21 cellular contexts compared by ENCODE assay signal in genomic region chr9:113356686-113357292, GRCh38. TPM values are rescaled to one million over a fixed set of nuclear protein-coding genes. Genes with fewer than 3 reads are reported as not detected.
A peak's percentile ranks its signal among the peaks of the same experiment; 100 is the strongest.
DNase-seq lines count a peak whose midpoint lies in the region; ATAC-seq, FAIRE-seq and TF ChIP-seq lines count a peak whose summit lies in the region.
"Had no signal": no experiment of that assay in that cellular context is flagged by ENCODE, and none has a peak within 500 bp of the region (broad histone marks: within the 10 kb centered on the region; RNA-seq: fewer than 3 reads in every experiment).

No MANE protein-coding gene starts in this region.

- ATAC-seq in HG02938 (IDR thresholded peaks at IDR 0.05; ENCODE audit: unreplicated experiment), result no peak

- peak overlapping the region; percentile 39 for H3K27ac ChIP-seq in parathyroid adenoma
- peak overlapping the region in 2 of 3 donors; percentile 24 to 43 for H3K27ac ChIP-seq in thyroid gland
- H3K27ac ChIP-seq: BLaER1, HL-60 had no signal

- TF ChIP-seq CTCF in parathyroid adenoma (IDR thresholded peaks at IDR 0.05) (no peak), thyroid gland (IDR thresholded peaks at IDR 0.05) (no peak)

- H3K27me3 Mint-ChIP-seq in activated CD4-positive, alpha-beta T cell treated with anti-CD3 and anti-CD28 coated beads, Interleukin-2, amount 10 ng/mL, durations not matched to agents 24 days and 14 days, result no peaks in the 10 kb centered on the region
- no peaks in the 10 kb centered on the region for H3K27me3 Mint-ChIP-seq in activated T-helper 2 cell treated with anti-CD3 and anti-CD28 coated beads, Interferon-gamma antibody, Interleukin-2, Interleukin-4, amounts not matched to agents 10 μg/mL and 5 μg/mL and 100 μg/mL, durations not matched to agents 14 hours and 24 hours and 36 hours (ENCODE audit: low read depth)

- H3K4me2 ChIP-seq in parathyroid adenoma (ENCODE audit: low read length), result no peak overlapping the region
- H3K4me2 ChIP-seq: BLaER1 had no signal

- TF ChIP-seq POLR2A in thyroid gland (IDR thresholded peaks at IDR 0.05), result no peak
- TF ChIP-seq POLR2A in GM12892 (IDR thresholded peaks at IDR 0.05; ENCODE audit: low read depth, low read length), result no peak

- H3K4me1 Mint-ChIP-seq in activated CD4-positive, alpha-beta T cell treated with anti-CD3 and anti-CD28 coated beads, Interleukin-2, amount 10 ng/mL, durations not matched to agents 24 days and 14 days, result peaks cover 26% of the 10 kb centered on the region
- peaks cover 17% of the 10 kb centered on the region for H3K4me1 Mint-ChIP-seq in activated T-helper 2 cell treated with anti-CD3 and anti-CD28 coated beads, Interferon-gamma antibody, Interleukin-2, Interleukin-4, amounts not matched to agents 10 μg/mL and 5 μg/mL and 100 μg/mL, durations not matched to agents 14 hours and 24 hours and 36 hours (ENCODE audit: low read depth)
- H3K4me1 Mint-ChIP-seq: CD4-positive, alpha-beta memory T cell had no signal

- no peaks in the 10 kb centered on the region for H3K27me3 ChIP-seq in parathyroid adenoma (ENCODE audit: control insufficient read depth, insufficient read depth, low read length)
- H3K27me3 ChIP-seq in thyroid gland, result no peaks in the 10 kb centered on the region
- H3K27me3 ChIP-seq: BLaER1 had no signal

- H3K4me1 ChIP-seq in parathyroid adenoma (peaks cover 37% of the 10 kb centered on the region), thyroid gland (peaks cover 5 to 14% of the 10 kb centered on the region in 2 donors)

- peaks cover 25% of the 10 kb centered on the region for H3K36me3 Mint-ChIP-seq in activated CD4-positive, alpha-beta T cell treated with anti-CD3 and anti-CD28 coated beads, Interleukin-2, amount 10 ng/mL, durations not matched to agents 24 days and 14 days (ENCODE audit: low read depth)
- peaks cover 34% of the 10 kb centered on the region for H3K36me3 Mint-ChIP-seq in activated T-helper 2 cell treated with anti-CD3 and anti-CD28 coated beads, Interferon-gamma antibody, Interleukin-2, Interleukin-4, amounts not matched to agents 10 μg/mL and 5 μg/mL and 100 μg/mL, durations not matched to agents 14 hours and 24 hours and 36 hours (ENCODE audit: low read depth)
- H3K36me3 Mint-ChIP-seq: CD14-positive monocyte; CD4-positive, alpha-beta memory T cell had no signal

- H3K9me3 ChIP-seq in parathyroid adenoma (ENCODE audit: control insufficient read depth, low read length), result no peaks in the 10 kb centered on the region
- no peaks in the 10 kb centered on the region for H3K9me3 ChIP-seq in thyroid gland
- H3K9me3 ChIP-seq: BLaER1 had no signal

- no peak for FAIRE-seq in GM12892 (lab: Jason Lieb, UNC)

- peak overlapping the region; percentile 42 for H3K27ac Mint-ChIP-seq in activated CD4-positive, alpha-beta T cell treated with anti-CD3 and anti-CD28 coated beads, Interleukin-2, amount 10 ng/mL, durations not matched to agents 24 days and 14 days
- H3K27ac Mint-ChIP-seq in activated T-helper 2 cell treated with anti-CD3 and anti-CD28 coated beads, Interferon-gamma antibody, Interleukin-2, Interleukin-4, amounts not matched to agents 10 μg/mL and 5 μg/mL and 100 μg/mL, durations not matched to agents 14 hours and 24 hours and 36 hours, result peak overlapping the region; percentile 7
- H3K27ac Mint-ChIP-seq: CD4-positive, alpha-beta memory T cell had no signal

- H3K4me3 Mint-ChIP-seq in activated CD4-positive, alpha-beta T cell treated with anti-CD3 and anti-CD28 coated beads, Interleukin-2, amount 10 ng/mL, durations not matched to agents 24 days and 14 days, result no peak overlapping the region
- H3K4me3 Mint-ChIP-seq in activated T-helper 2 cell treated with anti-CD3 and anti-CD28 coated beads, Interferon-gamma antibody, Interleukin-2, Interleukin-4, amounts not matched to agents 10 μg/mL and 5 μg/mL and 100 μg/mL, durations not matched to agents 14 hours and 24 hours and 36 hours (ENCODE audit: low read depth), result no peak overlapping the region
- H3K4me3 Mint-ChIP-seq: CD14-positive monocyte; CD4-positive, alpha-beta memory T cell; H9 had no signal

- intact Hi-C loops in activated CD4-positive, alpha-beta T cell treated with anti-CD3 and anti-CD28 coated beads, Interleukin-2, amount 10 ng/mL, durations not matched to agents 24 days and 14 days (cut with micrococcal nuclease), result no loop called here
- intact Hi-C loops in activated T-helper 2 cell treated with anti-CD3 and anti-CD28 coated beads, Interferon-gamma antibody, Interleukin-2, Interleukin-4, amounts not matched to agents 10 μg/mL and 5 μg/mL and 100 μg/mL, durations not matched to agents 14 hours and 24 hours and 36 hours (cut with micrococcal nuclease), result no loop called here
- intact Hi-C loops in thyroid gland (cut with DNase I), result no loop called here

- no peak overlapping the region for H3K4me3 ChIP-seq in parathyroid adenoma (ENCODE audit: low read depth, low read length)
- no peak overlapping the region for H3K4me3 ChIP-seq in thyroid gland (replicated peaks in 1 of 3)
- H3K4me3 ChIP-seq: BLaER1 had no signal

- H3K9ac ChIP-seq in parathyroid adenoma, result no peak overlapping the region
- H3K9ac ChIP-seq: BLaER1 had no signal

- H2AFZ ChIP-seq in parathyroid adenoma, result no peak overlapping the region

- no peak for DNase-seq in activated CD4-positive, alpha-beta T cell treated with anti-CD3 and anti-CD28 coated beads, Interleukin-2, amount 10 ng/mL, durations not matched to agents 24 days and 14 days
- DNase-seq in activated CD4-positive, alpha-beta T cell treated with anti-CD3 and anti-CD28 coated beads for 4 hours, result no peak
- DNase-seq in activated T-helper 2 cell treated with anti-CD3 and anti-CD28 coated beads, Interferon-gamma antibody, Interleukin-2, Interleukin-4, amounts not matched to agents 10 μg/mL and 5 μg/mL and 100 μg/mL, durations not matched to agents 14 hours and 24 hours and 36 hours (ENCODE audit: low spot score), result no peak
- DNase-seq in thyroid gland, result peak; percentile 52 to 58
- DNase-seq in GM12892 (ENCODE audit: insufficient read length), result no peak
- DNase-seq in NCI-H146 treated with DMSO at 0.1 percent for 48 hours (lab: John Stamatoyannopoulos, UW; ENCODE audit: unreplicated experiment), result no peak
- DNase-seq: 8988T; Calu3; CD4-positive, alpha-beta memory T cell; DMS79 treated with DMSO at 0.1 percent for 48 hours; GF-D8; GOT3; H9 had no signal

- 61 to 62% methylated on average over 7 of the region's 7 CpGs for WGBS in thyroid gland, 2 donors

- no peaks in the 10 kb centered on the region for H3K9me3 Mint-ChIP-seq in activated CD4-positive, alpha-beta T cell treated with anti-CD3 and anti-CD28 coated beads, Interleukin-2, amount 10 ng/mL, durations not matched to agents 24 days and 14 days
- H3K9me3 Mint-ChIP-seq in activated T-helper 2 cell treated with anti-CD3 and anti-CD28 coated beads, Interferon-gamma antibody, Interleukin-2, Interleukin-4, amounts not matched to agents 10 μg/mL and 5 μg/mL and 100 μg/mL, durations not matched to agents 14 hours and 24 hours and 36 hours, result no peaks in the 10 kb centered on the region
- H3K9me3 Mint-ChIP-seq: CD14-positive monocyte; CD4-positive, alpha-beta memory T cell; H9 had no signal

- H3K36me3 ChIP-seq in parathyroid adenoma (ENCODE audit: control insufficient read depth, insufficient read depth, low read length) (no peaks in the 10 kb centered on the region), thyroid gland (no peaks in the 10 kb centered on the region)

- peaks cover 8% of the 10 kb centered on the region for H3K79me2 ChIP-seq in parathyroid adenoma

RNA-seq across cellular contexts. Expression of gene BSPRY, which starts 7.4 kb away (rescaled TPM):
- total RNA-seq in activated CD4-positive, alpha-beta T cell treated with anti-CD3 and anti-CD28 coated beads, Interleukin-2, amount 10 ng/mL, durations not matched to agents 24 days and 14 days, result 10.5 and 10.6 TPM in 2 replicates
- 11.1 and 12.5 TPM in 2 replicates for total RNA-seq in activated T-helper 2 cell treated with anti-CD3 and anti-CD28 coated beads, Interferon-gamma antibody, Interleukin-2, Interleukin-4, amounts not matched to agents 10 μg/mL and 5 μg/mL and 100 μg/mL, durations not matched to agents 14 hours and 24 hours and 36 hours
- total RNA-seq in thyroid gland, result 10 to 100 TPM; 53.2 to 79.7 (median 67.1) TPM
- polyA plus RNA-seq in GM12892 (2012; ENCODE audit: missing spikeins), result 1.4 TPM
- total RNA-seq: A673; CD4-positive, alpha-beta memory T cell; HT1080 had no signal
- polyA plus RNA-seq: AG04450 had no signal

RNA-seq across cellular contexts. Expression of gene WDR31, which starts 16.7 kb away (rescaled TPM):
- 2.2 and 2.7 TPM in 2 replicates for total RNA-seq in activated CD4-positive, alpha-beta T cell treated with anti-CD3 and anti-CD28 coated beads, Interleukin-2, amount 10 ng/mL, durations not matched to agents 24 days and 14 days
- 1.9 and 2.1 TPM in 2 replicates for total RNA-seq in activated T-helper 2 cell treated with anti-CD3 and anti-CD28 coated beads, Interferon-gamma antibody, Interleukin-2, Interleukin-4, amounts not matched to agents 10 μg/mL and 5 μg/mL and 100 μg/mL, durations not matched to agents 14 hours and 24 hours and 36 hours
- 1 to 10 TPM; 3.8 to 7.3 (median 6.5) TPM for total RNA-seq in thyroid gland
- 0.98 TPM for polyA plus RNA-seq in GM12892 (2012; ENCODE audit: missing spikeins)

RNA-seq across cellular contexts. Expression of gene HDHD3, which starts 20.0 kb away (rescaled TPM):
- 16.5 and 17.8 TPM in 2 replicates for total RNA-seq in activated CD4-positive, alpha-beta T cell treated with anti-CD3 and anti-CD28 coated beads, Interleukin-2, amount 10 ng/mL, durations not matched to agents 24 days and 14 days
- total RNA-seq in activated T-helper 2 cell treated with anti-CD3 and anti-CD28 coated beads, Interferon-gamma antibody, Interleukin-2, Interleukin-4, amounts not matched to agents 10 μg/mL and 5 μg/mL and 100 μg/mL, durations not matched to agents 14 hours and 24 hours and 36 hours, result 18.7 and 18.8 TPM in 2 replicates
- 10 to 100 TPM; 37.1 to 67.7 (median 53.0) TPM for total RNA-seq in thyroid gland
- polyA plus RNA-seq in GM12892 (2012; ENCODE audit: missing spikeins), result 11.8 TPM

RNA-seq across cellular contexts. Expression of gene ALAD, which starts 44.3 kb away (rescaled TPM):
- total RNA-seq in activated CD4-positive, alpha-beta T cell treated with anti-CD3 and anti-CD28 coated beads, Interleukin-2, amount 10 ng/mL, durations not matched to agents 24 days and 14 days, result 23.5 and 24.9 TPM in 2 replicates
- 27.9 and 28.3 TPM in 2 replicates for total RNA-seq in activated T-helper 2 cell treated with anti-CD3 and anti-CD28 coated beads, Interferon-gamma antibody, Interleukin-2, Interleukin-4, amounts not matched to agents 10 μg/mL and 5 μg/mL and 100 μg/mL, durations not matched to agents 14 hours and 24 hours and 36 hours
- 10 to 100 TPM; 23.5 to 50.0 (median 31.8) TPM for total RNA-seq in thyroid gland
- polyA plus RNA-seq in GM12892 (2012; ENCODE audit: missing spikeins), result 15.1 TPM

RNA-seq across cellular contexts. Expression of gene RNF183, which starts 53.6 kb away (rescaled TPM):
- 0.12 TPM in 1 of 2 replicates, not detected in the other for total RNA-seq in activated CD4-positive, alpha-beta T cell treated with anti-CD3 and anti-CD28 coated beads, Interleukin-2, amount 10 ng/mL, durations not matched to agents 24 days and 14 days
- total RNA-seq in activated T-helper 2 cell treated with anti-CD3 and anti-CD28 coated beads, Interferon-gamma antibody, Interleukin-2, Interleukin-4, amounts not matched to agents 10 μg/mL and 5 μg/mL and 100 μg/mL, durations not matched to agents 14 hours and 24 hours and 36 hours, result 0.30 TPM in 1 of 2 replicates, not detected in the other
- total RNA-seq in thyroid gland, result not detected
- polyA plus RNA-seq in GM12892 (2012; ENCODE audit: missing spikeins), result 8.7 TPM
- total RNA-seq: A673; CD4-positive, alpha-beta memory T cell; HT1080 had no signal
- polyA plus RNA-seq: AG04450; CD14-positive monocyte; CD4-positive, alpha-beta memory T cell had no signal

Comparison
In these comparisons a context has a peak if more than half of its experiments do, and no peak if none do; other contexts are left out.
1. DNase-seq: peak in thyroid gland (2 of 2); none in activated CD4-positive, alpha-beta T cell treated with anti-CD3 and anti-CD28 coated beads, Interleukin-2, amount 10 ng/mL, durations not matched to agents 24 days and 14 days (single experiment), activated CD4-positive, alpha-beta T cell treated with anti-CD3 and anti-CD28 coated beads for 4 hours (0 of 2), activated T-helper 2 cell treated with anti-CD3 and anti-CD28 coated beads, Interferon-gamma antibody, Interleukin-2, Interleukin-4, amounts not matched to agents 10 μg/mL and 5 μg/mL and 100 μg/mL, durations not matched to agents 14 hours and 24 hours and 36 hours (single experiment), GM12892 (single experiment) and NCI-H146 treated with DMSO at 0.1 percent for 48 hours (single experiment).